Comparison of ENCODE assay signal across 26 cellular contexts in genomic region chr19:1814391-1814790, GRCh38.
"Had no signal": no experiment of that assay in that cellular context is flagged by ENCODE, and none has a peak within 500 bp of the region (broad histone marks: within the 10 kb centered on the region; RNA-seq: fewer than 3 reads in every experiment).

No MANE protein-coding gene starts in this region.

- H3K9me3 ChIP-seq: breast epithelium, esophagus muscularis mucosa, heart left ventricle, pancreas, psoas muscle, suprapubic skin, tibial artery, upper lobe of right lung had no signal

- H3K4me1 ChIP-seq: foreskin keratinocyte had no signal

- DNase-seq: activated CD4-positive, alpha-beta T cell treated with anti-CD3 and anti-CD28 coated beads for 4 hours; activated CD4-positive, alpha-beta T cell treated with anti-CD3 and anti-CD28 coated beads, Interleukin-2, amount 50 U/mL, for 4 hours; activated effector memory CD4-positive, alpha-beta T cell treated with anti-CD3 and anti-CD28 coated beads, Interleukin-2, amount 50 U/mL, for 16 hours; activated naive CD4-positive, alpha-beta T cell treated with anti-CD3 and anti-CD28 coated beads, Interleukin-2, amount 50 U/mL, for 16 hours; activated T-cell treated with anti-CD3 and anti-CD28 coated beads, Interleukin-2, amount 50 U/mL, for 1 hour; endodermal cell; foreskin keratinocyte; hypothalamus; immature natural killer cell; kidney; left colon; naive thymus-derived CD4-positive, alpha-beta T cell; nucleus accumbens; psoas muscle; stimulated activated naive CD4-positive, alpha-beta T cell; tibial artery; upper lobe of right lung had no signal

- H3K4me3 ChIP-seq: breast epithelium, esophagus muscularis mucosa, heart left ventricle, pancreas, psoas muscle, suprapubic skin, tibial artery, upper lobe of right lung had no signal

- H3K27me3 Mint-ChIP-seq: central memory CD8-positive, alpha-beta T cell; dendritic cell treated with granulocyte-macrophage colony-stimulating factor and Interleukin-4, amounts not matched to agents 40 ng/mL and 50 ng/mL, for 4 days; naive thymus-derived CD4-positive, alpha-beta T cell had no signal

- H3K4me3 Mint-ChIP-seq: central memory CD8-positive, alpha-beta T cell; dendritic cell treated with granulocyte-macrophage colony-stimulating factor and Interleukin-4, amounts not matched to agents 40 ng/mL and 50 ng/mL, for 4 days; endodermal cell; mesothelial cell of epicardium had no signal

- H3K9me3 Mint-ChIP-seq: activated T-helper 1 cell treated with anti-CD3 and anti-CD28 coated beads, Interleukin-12 subunit alpha, Interleukin-12 subunit beta, Interleukin-2, Interleukin-4 antibody, amounts not matched to agents 30 ng/mL and 10 ng/mL and 1 ng/mL, durations not matched to agents 14 hours and 24 hours and 36 hours; central memory CD8-positive, alpha-beta T cell; dendritic cell treated with granulocyte-macrophage colony-stimulating factor and Interleukin-4, amounts not matched to agents 40 ng/mL and 50 ng/mL, for 4 days; endodermal cell; immature natural killer cell; mesothelial cell of epicardium; naive thymus-derived CD4-positive, alpha-beta T cell had no signal

- ATAC-seq: foreskin keratinocyte; heart left ventricle; left colon; naive thymus-derived CD4-positive, alpha-beta T cell; pancreas; psoas muscle; upper lobe of right lung had no signal

- H3K27ac Mint-ChIP-seq: activated T-helper 1 cell treated with anti-CD3 and anti-CD28 coated beads, Interleukin-12 subunit alpha, Interleukin-12 subunit beta, Interleukin-2, Interleukin-4 antibody, amounts not matched to agents 30 ng/mL and 10 ng/mL and 1 ng/mL, durations not matched to agents 14 hours and 24 hours and 36 hours; dendritic cell treated with granulocyte-macrophage colony-stimulating factor and Interleukin-4, amounts not matched to agents 40 ng/mL and 50 ng/mL, for 4 days; endodermal cell; mesothelial cell of epicardium had no signal

- H3K27me3 ChIP-seq: breast epithelium, esophagus muscularis mucosa, foreskin keratinocyte, heart left ventricle, pancreas, suprapubic skin, tibial artery, upper lobe of right lung had no signal

- H3K36me3 Mint-ChIP-seq: immature natural killer cell; naive thymus-derived CD4-positive, alpha-beta T cell had no signal
